Comparison of ENCODE assay signal across 1 cellular context in genomic region chr16:87957296-87958069, GRCh38.
TF ChIP-seq lines count a peak whose summit lies in the region.

No MANE protein-coding gene starts in this region.

TF ChIP-seq in GM23338, 12 proteins besides CTCF, POLR2A, EP300 and RAD21:
- no peak for TF ChIP-seq REST (IDR thresholded peaks at IDR 0.05; ENCODE audit: unreplicated experiment)
- no peak for TF ChIP-seq NANOG (IDR thresholded peaks at IDR 0.05; ENCODE audit: borderline replicate concordance)
- no peak for TF ChIP-seq EZH2 (IDR thresholded peaks at IDR 0.05; ENCODE audit: low read depth, unreplicated experiment)
- no peak for TF ChIP-seq STAT1 (IDR thresholded peaks at IDR 0.05; ENCODE audit: unreplicated experiment)
- TF ChIP-seq EZH2phosphoT487 (IDR thresholded peaks at IDR 0.05; ENCODE audit: unreplicated experiment) = no peak
- TF ChIP-seq POLR2AphosphoS5 (IDR thresholded peaks at IDR 0.05; ENCODE audit: low read depth) = no peak
- no peak for TF ChIP-seq CREB1 (CRISPR knock-in tag; IDR thresholded peaks at IDR 0.05; ENCODE audit: low read depth)
- no peak for TF ChIP-seq ZNF114 (CRISPR knock-in tag; IDR thresholded peaks at IDR 0.05)
- no peak for TF ChIP-seq ZNF462 (CRISPR knock-in tag; IDR thresholded peaks at IDR 0.05)
- no peak for TF ChIP-seq ETS1 (IDR thresholded peaks at IDR 0.05)
- TF ChIP-seq JUNB (IDR thresholded peaks at IDR 0.05; ENCODE audit: unreplicated experiment) = no peak
- no peak for TF ChIP-seq ZNF331 (CRISPR knock-in tag; IDR thresholded peaks at IDR 0.05; ENCODE audit: low read depth)
